In the genomic region with DNA sequence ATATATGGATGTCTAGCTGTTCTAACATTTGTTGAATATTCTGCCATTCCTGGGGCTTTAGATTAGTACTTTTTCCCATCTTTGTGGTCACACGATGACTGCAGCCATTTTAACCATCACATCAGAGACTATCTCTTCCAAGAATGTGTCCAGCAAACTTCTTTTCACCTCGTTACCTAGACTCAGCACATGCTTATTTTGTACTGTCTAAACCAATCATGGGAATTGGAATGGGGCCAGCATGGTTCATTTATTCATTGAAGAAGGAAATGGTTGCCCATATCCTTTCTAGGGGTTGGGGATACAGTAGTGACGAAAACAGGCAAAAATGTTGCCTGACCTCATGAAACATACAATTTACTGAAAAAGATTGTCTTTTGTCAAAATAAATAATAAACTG, we compare ENCODE assay signal across 1 cellular context.
TF ChIP-seq lines count a peak whose summit lies in the region.

No MANE protein-coding gene starts in this region.

TF ChIP-seq in K562, 482 proteins besides CTCF, POLR2A, EP300 and RAD21 (continued from another document):
- TF ChIP-seq, protein P1, sequence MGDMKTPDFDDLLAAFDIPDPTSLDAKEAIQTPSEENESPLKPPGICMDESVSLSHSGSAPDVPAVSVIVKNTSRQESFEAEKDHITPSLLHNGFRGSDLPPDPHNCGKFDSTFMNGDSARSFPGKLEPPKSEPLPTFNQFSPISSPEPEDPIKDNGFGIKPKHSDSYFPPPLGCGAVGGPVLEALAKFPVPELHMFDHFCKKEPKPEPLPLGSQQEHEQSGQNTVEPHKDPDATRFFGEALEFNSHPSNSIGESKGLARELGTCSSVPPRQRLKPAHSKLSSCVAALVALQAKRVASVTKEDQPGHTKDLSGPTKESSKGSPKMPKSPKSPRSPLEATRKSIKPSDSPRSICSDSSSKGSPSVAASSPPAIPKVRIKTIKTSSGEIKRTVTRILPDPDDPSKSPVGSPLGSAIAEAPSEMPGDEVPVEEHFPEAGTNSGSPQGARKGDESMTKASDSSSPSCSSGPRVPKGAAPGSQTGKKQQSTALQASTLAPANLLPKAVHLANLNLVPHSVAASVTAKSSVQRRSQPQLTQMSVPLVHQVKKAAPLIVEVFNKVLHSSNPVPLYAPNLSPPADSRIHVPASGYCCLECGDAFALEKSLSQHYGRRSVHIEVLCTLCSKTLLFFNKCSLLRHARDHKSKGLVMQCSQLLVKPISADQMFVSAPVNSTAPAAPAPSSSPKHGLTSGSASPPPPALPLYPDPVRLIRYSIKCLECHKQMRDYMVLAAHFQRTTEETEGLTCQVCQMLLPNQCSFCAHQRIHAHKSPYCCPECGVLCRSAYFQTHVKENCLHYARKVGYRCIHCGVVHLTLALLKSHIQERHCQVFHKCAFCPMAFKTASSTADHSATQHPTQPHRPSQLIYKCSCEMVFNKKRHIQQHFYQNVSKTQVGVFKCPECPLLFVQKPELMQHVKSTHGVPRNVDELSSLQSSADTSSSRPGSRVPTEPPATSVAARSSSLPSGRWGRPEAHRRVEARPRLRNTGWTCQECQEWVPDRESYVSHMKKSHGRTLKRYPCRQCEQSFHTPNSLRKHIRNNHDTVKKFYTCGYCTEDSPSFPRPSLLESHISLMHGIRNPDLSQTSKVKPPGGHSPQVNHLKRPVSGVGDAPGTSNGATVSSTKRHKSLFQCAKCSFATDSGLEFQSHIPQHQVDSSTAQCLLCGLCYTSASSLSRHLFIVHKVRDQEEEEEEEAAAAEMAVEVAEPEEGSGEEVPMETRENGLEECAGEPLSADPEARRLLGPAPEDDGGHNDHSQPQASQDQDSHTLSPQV (IDR thresholded peaks at IDR 0.05) = 0 out of 2 replicates have a peak, but pooled peaks have one; percentile 24
- no peak for TF ChIP-seq TAF9B (IDR thresholded peaks at IDR 0.05; ENCODE audit: partially characterized antibody)
- TF ChIP-seq ZNF583 (CRISPR knock-in tag; IDR thresholded peaks at IDR 0.05) = no peak
- peak in 1 of 3 experiments; percentile 17 for TF ChIP-seq YY1 (IDR thresholded peaks at IDR 0.05; ENCODE audit: borderline replicate concordance in 1 of 3, control insufficient read depth in 1 of 3, extremely low read depth in 1 of 3, insufficient read depth in 3 of 3, insufficient read length in 1 of 3, insufficient replicate concordance in 2 of 3, low read depth in 1 of 3, low read length in 2 of 3)
- TF ChIP-seq, protein P2, sequence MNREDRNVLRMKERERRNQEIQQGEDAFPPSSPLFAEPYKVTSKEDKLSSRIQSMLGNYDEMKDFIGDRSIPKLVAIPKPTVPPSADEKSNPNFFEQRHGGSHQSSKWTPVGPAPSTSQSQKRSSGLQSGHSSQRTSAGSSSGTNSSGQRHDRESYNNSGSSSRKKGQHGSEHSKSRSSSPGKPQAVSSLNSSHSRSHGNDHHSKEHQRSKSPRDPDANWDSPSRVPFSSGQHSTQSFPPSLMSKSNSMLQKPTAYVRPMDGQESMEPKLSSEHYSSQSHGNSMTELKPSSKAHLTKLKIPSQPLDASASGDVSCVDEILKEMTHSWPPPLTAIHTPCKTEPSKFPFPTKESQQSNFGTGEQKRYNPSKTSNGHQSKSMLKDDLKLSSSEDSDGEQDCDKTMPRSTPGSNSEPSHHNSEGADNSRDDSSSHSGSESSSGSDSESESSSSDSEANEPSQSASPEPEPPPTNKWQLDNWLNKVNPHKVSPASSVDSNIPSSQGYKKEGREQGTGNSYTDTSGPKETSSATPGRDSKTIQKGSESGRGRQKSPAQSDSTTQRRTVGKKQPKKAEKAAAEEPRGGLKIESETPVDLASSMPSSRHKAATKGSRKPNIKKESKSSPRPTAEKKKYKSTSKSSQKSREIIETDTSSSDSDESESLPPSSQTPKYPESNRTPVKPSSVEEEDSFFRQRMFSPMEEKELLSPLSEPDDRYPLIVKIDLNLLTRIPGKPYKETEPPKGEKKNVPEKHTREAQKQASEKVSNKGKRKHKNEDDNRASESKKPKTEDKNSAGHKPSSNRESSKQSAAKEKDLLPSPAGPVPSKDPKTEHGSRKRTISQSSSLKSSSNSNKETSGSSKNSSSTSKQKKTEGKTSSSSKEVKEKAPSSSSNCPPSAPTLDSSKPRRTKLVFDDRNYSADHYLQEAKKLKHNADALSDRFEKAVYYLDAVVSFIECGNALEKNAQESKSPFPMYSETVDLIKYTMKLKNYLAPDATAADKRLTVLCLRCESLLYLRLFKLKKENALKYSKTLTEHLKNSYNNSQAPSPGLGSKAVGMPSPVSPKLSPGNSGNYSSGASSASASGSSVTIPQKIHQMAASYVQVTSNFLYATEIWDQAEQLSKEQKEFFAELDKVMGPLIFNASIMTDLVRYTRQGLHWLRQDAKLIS (CRISPR knock-in tag; IDR thresholded peaks at IDR 0.05) = no peak
- 0 out of 2 replicates have a peak, but pooled peaks have one; percentile 4 for TF ChIP-seq NCOR1 (IDR thresholded peaks at IDR 0.05)
- peak; percentile 64 for TF ChIP-seq NFIC (IDR thresholded peaks at IDR 0.05)
- 0 out of 2 replicates have a peak, but pooled peaks have one; percentile 1 for TF ChIP-seq EP400 (IDR thresholded peaks at IDR 0.05)
